ENCODE assay signal across 11 cellular contexts in the genomic region with DNA sequence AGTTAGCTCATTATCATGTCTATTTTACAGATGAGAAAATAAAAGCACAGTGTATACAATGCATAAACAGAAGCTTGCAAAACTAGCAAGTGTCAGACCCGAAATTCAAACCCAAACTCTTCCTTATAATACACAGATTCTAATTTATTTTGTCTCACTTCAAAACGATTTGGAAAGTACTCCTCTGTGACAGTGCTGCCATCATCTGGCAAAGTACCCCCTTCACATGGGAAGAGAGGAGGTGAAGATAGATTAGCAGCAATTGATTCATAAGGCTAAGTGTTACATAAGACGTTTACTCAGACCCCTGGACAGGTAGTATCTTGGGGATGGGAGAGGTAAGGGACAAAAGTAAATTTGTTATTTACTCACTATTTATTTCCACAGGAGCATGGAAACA.
A peak's percentile ranks its signal among the peaks of the same experiment; 100 is the strongest.
DNase-seq lines count a peak whose midpoint lies in the region; ATAC-seq and TF ChIP-seq lines count a peak whose summit lies in the region.
"Had no signal": no experiment of that assay in that cellular context is flagged by ENCODE, and none has a peak within 500 bp of the region (broad histone marks: within the 10 kb centered on the region; RNA-seq: fewer than 3 reads in every experiment).

No MANE protein-coding gene starts in this region.

- H3K4me1 ChIP-seq in OCI-LY7 (ENCODE audit: insufficient read depth, low read length, poor library complexity, severe bottlenecking), result no peaks in the 10 kb centered on the region
- H3K4me1 ChIP-seq: gastroesophageal sphincter, right atrium auricular region had no signal

- H3K27ac ChIP-seq in OCI-LY7 (ENCODE audit: low read depth, low read length, poor library complexity, severe bottlenecking), result no peak overlapping the region
- H3K27ac ChIP-seq: gastroesophageal sphincter, right atrium auricular region had no signal

- ATAC-seq in GM19035 (IDR thresholded peaks at IDR 0.05; ENCODE audit: unreplicated experiment) (no peak), GM21423 (IDR thresholded peaks at IDR 0.05; ENCODE audit: unreplicated experiment) (no peak), HG03095 (IDR thresholded peaks at IDR 0.05; ENCODE audit: unreplicated experiment) (no peak)
- ATAC-seq: gastroesophageal sphincter had no signal

- no peaks in the 10 kb centered on the region for H4K20me1 ChIP-seq in OCI-LY7 (ENCODE audit: insufficient read depth, low read length)

- intact Hi-C loops in OCI-LY7 (cut with micrococcal nuclease; ENCODE audit: unreplicated experiment), result loop anchor here (2.0 kb wide), 1 partner anchor 419 kb away; no protein-coding TSS in a partner anchor

- POLR2A ChIA-PET in OCI-LY7 (lab: Charles Lee), result interaction anchor here (0.9 to 1.2 kb wide), 2 partner anchors 11 to 13 kb away, joined by 3 to 6 read pairs; no protein-coding TSS in a partner anchor

- CTCF ChIA-PET in OCI-LY7 (lab: Charles Lee; ENCODE audit: unreplicated experiment), result no interaction called here

- H3K36me3 ChIP-seq in OCI-LY7 (ENCODE audit: insufficient read depth, low read length), result no peaks in the 10 kb centered on the region
- H3K36me3 ChIP-seq: gastroesophageal sphincter, right atrium auricular region had no signal

- H3K79me2 ChIP-seq in OCI-LY7 (ENCODE audit: insufficient read depth, low read depth, low read length), result no peaks in the 10 kb centered on the region

- no peaks in the 10 kb centered on the region for H3K9me3 ChIP-seq in OCI-LY7 (ENCODE audit: low read length)
- H3K9me3 ChIP-seq: gastroesophageal sphincter, right atrium auricular region had no signal

- peak; percentile 44 for TF ChIP-seq CTCF in GM13977 (IDR thresholded peaks at IDR 0.05; ENCODE audit: extremely low read depth, insufficient read depth, missing control alignments)
- peak; percentile 92 for TF ChIP-seq CTCF in OCI-LY7 (conservative IDR thresholded peaks at IDR 0.05; ENCODE audit: low read length)
- peak; percentile 38 for TF ChIP-seq CTCF in foreskin fibroblast (IDR thresholded peaks at IDR 0.05; ENCODE audit: low read depth, low read length)

- H2AFZ ChIP-seq in OCI-LY7 (ENCODE audit: low read length), result no peak overlapping the region

- BruUV-seq in OCI-LY7 (replicated peaks; lab: Mats Ljungman, UMichigan), result no TSS peak

- H3K4me3 ChIP-seq in OCI-LY7 (ENCODE audit: low read depth, low read length, poor library complexity, severe bottlenecking) (no peak overlapping the region), foreskin fibroblast (ENCODE audit: low read depth in 1 of 2, low read length in 2 of 2) (no peak overlapping the region)
- H3K4me3 ChIP-seq: gastroesophageal sphincter, right atrium auricular region had no signal

- H3K4me2 ChIP-seq in OCI-LY7 (ENCODE audit: low read length), result no peak overlapping the region

- H3K9me2 ChIP-seq in OCI-LY7 (ENCODE audit: insufficient read depth, low read length), result no peaks in the 10 kb centered on the region

- DNase-seq in AG08395 (ENCODE audit: low spot score), result peak; percentile 12
- DNase-seq in GM13977 (ENCODE audit: low spot score), result no peak
- peak; percentile 55 for DNase-seq in OCI-LY7 (ENCODE audit: low spot score)
- peak in 1 of 2 donors; percentile 54 for DNase-seq in foreskin fibroblast
- no peak for DNase-seq in cerebellum (ENCODE audit: low spot score)
- DNase-seq: GF-D8 had no signal

- in situ Hi-C loops in GM13977 (cut with MboI; ENCODE audit: low pct_unique_long_range_greater_than_20kb, low sequenced_read_pairs, unreplicated experiment), result no loop called here

Comparison
In these comparisons a context has a peak if more than half of its experiments do, and no peak if none do; other contexts are left out.
1. DNase-seq: peak in AG08395 (single experiment) and OCI-LY7 (single experiment); none in GM13977 (single experiment) and cerebellum (single experiment).
2. CTCF ChIP-seq: peak in every context shown above with its lines; median percentile 92 in OCI-LY7; 44 in GM13977; 38 in foreskin fibroblast.